Comparison of ENCODE assay signal across 8 cellular contexts in the genomic region with DNA sequence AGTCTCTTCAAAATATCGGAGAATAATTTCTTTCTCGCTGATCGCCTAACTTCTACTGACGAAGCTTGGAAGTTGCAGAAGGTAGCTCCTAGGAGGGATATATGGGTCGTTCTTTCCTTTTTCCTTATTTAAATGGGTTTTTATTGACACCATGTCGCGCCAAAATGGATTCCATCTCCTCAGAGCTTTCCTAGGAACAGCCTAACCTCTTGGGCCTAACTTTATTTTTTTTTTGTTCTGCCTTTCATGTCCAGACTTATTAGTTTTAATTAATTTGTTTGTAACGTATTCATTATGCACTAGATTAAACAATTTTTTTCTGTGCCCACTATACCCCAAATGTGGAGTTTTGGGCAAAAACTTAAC.
DNase-seq lines count a peak whose midpoint lies in the region; ATAC-seq lines count a peak whose summit lies in the region.

No MANE protein-coding gene starts in this region.

- H3K27ac ChIP-seq in cingulate gyrus (ENCODE audit: low read depth, low read length), result peak overlapping the region; percentile 83

- H3K4me3 ChIP-seq in GM08714 (ENCODE audit: low read length) (peak overlapping the region; percentile 99), mucosa of stomach (ENCODE audit: low read length) (peak overlapping the region; percentile 95)

- ATAC-seq in HG02623 (IDR thresholded peaks at IDR 0.05; ENCODE audit: unreplicated experiment), result no peak

- peak; percentile 1 for DNase-seq in LoVo (ENCODE audit: low spot score)
- DNase-seq in DMS79 treated with DMSO at 0.1 percent for 48 hours (lab: John Stamatoyannopoulos, UW), result no peak
- DNase-seq in NOMO-1 treated with dmso at 0.1 percent for 144 hours (lab: John Stamatoyannopoulos, UW; ENCODE audit: unreplicated experiment), result no peak
- no peak for DNase-seq in stimulated activated naive CD4-positive, alpha-beta T cell treated with Interleukin-2 at 50 U/mL for 16 hours (lab: John Stamatoyannopoulos, UW)

- H3K4me1 ChIP-seq in mucosa of stomach (ENCODE audit: control insufficient read depth, insufficient read depth, low read length), result peaks cover 6% of the 10 kb centered on the region

- no peaks in the 10 kb centered on the region for H3K9me3 ChIP-seq in mucosa of stomach (ENCODE audit: control insufficient read depth, low read length)

- H3K9ac ChIP-seq in mucosa of stomach (ENCODE audit: low read length), result peak overlapping the region; percentile 89

- H3K27me3 ChIP-seq in mucosa of stomach (ENCODE audit: control insufficient read depth, insufficient read depth, low read length), result no peaks in the 10 kb centered on the region

- H3K36me3 ChIP-seq in mucosa of stomach (ENCODE audit: control insufficient read depth, insufficient read depth, low read length), result no peaks in the 10 kb centered on the region
